ENCODE assay signal across 9 cellular contexts in genomic region chr2:229407170-229407569, GRCh38.
DNase-seq lines count a peak whose midpoint lies in the region; ATAC-seq and TF ChIP-seq lines count a peak whose summit lies in the region.
"Had no signal": no experiment of that assay in that cellular context is flagged by ENCODE, and none has a peak within 500 bp of the region (broad histone marks: within the 10 kb centered on the region; RNA-seq: fewer than 3 reads in every experiment).

No MANE protein-coding gene starts in this region.

- no peak overlapping the region for H3K18ac ChIP-seq in mesenchymal stem cell (ENCODE audit: low read depth in 1 of 2, low read length in 2 of 2)

- H3K9me3 ChIP-seq in SK-N-SH: no peaks in the 10 kb centered on the region
- no peaks in the 10 kb centered on the region for H3K9me3 ChIP-seq in mesenchymal stem cell (ENCODE audit: control insufficient read depth, low read length)
- H3K9me3 ChIP-seq in uterus: no peaks in the 10 kb centered on the region
- H3K9me3 ChIP-seq: BE2C had no signal

- no peak overlapping the region for H2BK12ac ChIP-seq in mesenchymal stem cell (ENCODE audit: low read length in 2 of 2)

- H2AK5ac ChIP-seq in mesenchymal stem cell (ENCODE audit: low read length, severe bottlenecking): no peak overlapping the region

- H3K9me3 Mint-ChIP-seq in chondrocyte (ENCODE audit: low read depth) (no peaks in the 10 kb centered on the region), nephron progenitor cell (no peaks in the 10 kb centered on the region)

- 67% methylated on average over 13 of the region's 13 CpGs for WGBS in SK-N-SH (ENCODE audit: low lambda C conversion rate)
- 46% methylated on average over 13 of the region's 13 CpGs for WGBS in mesenchymal stem cell

- H3K4me1 ChIP-seq in SK-N-SH (ENCODE audit: control insufficient read depth in 1 of 2, insufficient read depth in 2 of 2, low read depth in 1 of 2, low read length in 1 of 2) (no peaks in the 10 kb centered on the region; a peak in 1 of 4 replicates), mesenchymal stem cell (ENCODE audit: control insufficient read depth, insufficient read depth, low read depth, low read length) (peaks cover 4% of the 10 kb centered on the region), uterus (peaks cover 0 to 6% of the 10 kb centered on the region in 2 donors)
- H3K4me1 ChIP-seq: BE2C had no signal

- H3K9me2 ChIP-seq in SK-N-SH: no peaks in the 10 kb centered on the region

- CTCF ChIA-PET in SK-N-SH (lab: Yijun Ruan, JAX): no interaction called here

- H4K20me1 ChIP-seq in SK-N-SH (ENCODE audit: insufficient read depth): no peaks in the 10 kb centered on the region

- H2BK5ac ChIP-seq in mesenchymal stem cell (ENCODE audit: low read depth, low read length, poor library complexity, severe bottlenecking): no peak overlapping the region

- H3K4me3 Mint-ChIP-seq in chondrocyte (ENCODE audit: unreplicated experiment) (peak overlapping the region; percentile 17), nephron progenitor cell (no peak overlapping the region)

- no peak overlapping the region for H3K23ac ChIP-seq in mesenchymal stem cell (ENCODE audit: low read length in 2 of 2)

- H3K27me3 Mint-ChIP-seq in chondrocyte (ENCODE audit: low read depth): no peaks in the 10 kb centered on the region
- peaks cover 8% of the 10 kb centered on the region for H3K27me3 Mint-ChIP-seq in nephron progenitor cell (ENCODE audit: low read depth, poor library complexity)

- POLR2A ChIA-PET in SK-N-SH (lab: Yijun Ruan, JAX): no interaction called here

- no peaks in the 10 kb centered on the region for H3K79me1 ChIP-seq in mesenchymal stem cell (replicated peaks; ENCODE audit: low read length, poor library complexity, severe bottlenecking)

- H3K4me2 ChIP-seq in SK-N-SH: no peak overlapping the region
- no peak overlapping the region for H3K4me2 ChIP-seq in mesenchymal stem cell (ENCODE audit: low read length, poor library complexity, severe bottlenecking)

- H3K4me3 ChIP-seq in SK-N-SH (ENCODE audit: low read depth in 2 of 2, low read length in 1 of 2) (no peak overlapping the region), mesenchymal stem cell (ENCODE audit: insufficient read depth in 1 of 2, low read depth in 1 of 2, low read length in 2 of 2) (peak overlapping the region in 1 of 2 experiments; percentile 62), uterus (no peak overlapping the region)

- no peak overlapping the region for H2BK120ac ChIP-seq in mesenchymal stem cell (ENCODE audit: low read depth, low read length)

- no peaks in the 10 kb centered on the region for H3K79me2 ChIP-seq in SK-N-SH (ENCODE audit: insufficient read depth)

- H3K27ac ChIP-seq in SK-N-SH (ENCODE audit: low read depth in 2 of 2, low read length in 1 of 2) (no peak overlapping the region), mesenchymal stem cell (ENCODE audit: low read length, poor library complexity, severe bottlenecking) (no peak overlapping the region), uterus (peak overlapping the region; percentile 87 to 96)

- intact Hi-C loops in uterus (cut with DNase I; ENCODE audit: low total_unique reads): no loop called here

- no peaks in the 10 kb centered on the region for H3F3A ChIP-seq in SK-N-SH (replicated peaks; ENCODE audit: insufficient read depth)

- H3K36me3 Mint-ChIP-seq in chondrocyte (ENCODE audit: low read depth) (no peaks in the 10 kb centered on the region), nephron progenitor cell (ENCODE audit: low read depth) (no peaks in the 10 kb centered on the region)

- H4K8ac ChIP-seq in mesenchymal stem cell (ENCODE audit: low read length): no peak overlapping the region

- TF ChIP-seq RAD21 in SK-N-SH (IDR thresholded peaks at IDR 0.05; ENCODE audit: low read length): no peak

- no peak for DNase-seq in SK-N-SH
- DNase-seq in chondrocyte (ENCODE audit: low spot score): no peak
- DNase-seq in mesenchymal stem cell: peak; percentile 93
- DNase-seq in uterus: peak; percentile 83 to 92
- no peak for DNase-seq in nephron progenitor cell
- no peak for DNase-seq in NCI-H128 (lab: John Stamatoyannopoulos, UW; ENCODE audit: unreplicated experiment)
- DNase-seq in NCI-H146 (lab: John Stamatoyannopoulos, UW): no peak
- DNase-seq: BE2C had no signal

- H3K4me1 Mint-ChIP-seq in chondrocyte (ENCODE audit: low read depth) (peaks cover 40% of the 10 kb centered on the region), nephron progenitor cell (peaks cover 11% of the 10 kb centered on the region)

- TF ChIP-seq POLR2A in uterus (IDR thresholded peaks at IDR 0.05): peak in 1 of 2 donors; percentile 16

- H4K91ac ChIP-seq in mesenchymal stem cell (ENCODE audit: low read length): no peak overlapping the region

- H3K36me3 ChIP-seq in SK-N-SH (replicated peaks in 1 of 2; ENCODE audit: control insufficient read depth in 1 of 2, insufficient read depth in 2 of 2, low read length in 1 of 2): no peaks in the 10 kb centered on the region
- no peaks in the 10 kb centered on the region for H3K36me3 ChIP-seq in mesenchymal stem cell (ENCODE audit: control insufficient read depth in 1 of 2, insufficient read depth in 2 of 2, low read depth in 1 of 2, low read length in 2 of 2)
- H3K36me3 ChIP-seq in uterus: no peaks in the 10 kb centered on the region
- H3K36me3 ChIP-seq: BE2C had no signal

- peak overlapping the region; percentile 62 for H3K27ac Mint-ChIP-seq in chondrocyte (ENCODE audit: unreplicated experiment)
- no peak overlapping the region for H3K27ac Mint-ChIP-seq in nephron progenitor cell

- no peak overlapping the region for H2BK15ac ChIP-seq in mesenchymal stem cell (ENCODE audit: low read depth, poor library complexity, severe bottlenecking)

- no peak overlapping the region for H3K4ac ChIP-seq in mesenchymal stem cell (ENCODE audit: low read depth in 1 of 2, low read length in 2 of 2)

- H3K9ac ChIP-seq in SK-N-SH: no peak overlapping the region
- H3K9ac ChIP-seq in mesenchymal stem cell (ENCODE audit: low read length): peak overlapping the region; percentile 82

- ATAC-seq in SK-N-SH treated with all-trans-retinoic acid at 6 μM for 48 hours: 0 out of 3 replicates have a peak, but pooled peaks have one; percentile 26

- TF ChIP-seq EP300 in SK-N-SH (IDR thresholded peaks at IDR 0.05; ENCODE audit: borderline replicate concordance in 1 of 2, low read depth in 1 of 2, low read length in 1 of 2): no peak

- H2AFZ ChIP-seq in SK-N-SH (ENCODE audit: low read depth): no peak overlapping the region
- no peak overlapping the region for H2AFZ ChIP-seq in mesenchymal stem cell (ENCODE audit: low read depth, low read length)

- no peak for TF ChIP-seq CTCF in SK-N-SH (IDR thresholded peaks at IDR 0.05)
- no peak for TF ChIP-seq CTCF in chondrocyte (IDR thresholded peaks at IDR 0.05)
- no peak for TF ChIP-seq CTCF in uterus (IDR thresholded peaks at IDR 0.05)
- TF ChIP-seq CTCF in nephron progenitor cell (IDR thresholded peaks at IDR 0.05): no peak

- H3K27me3 ChIP-seq in SK-N-SH (ENCODE audit: insufficient read depth) (no peaks in the 10 kb centered on the region), mesenchymal stem cell (ENCODE audit: control insufficient read depth in 1 of 2, insufficient read depth in 1 of 2, low read length in 2 of 2) (no peaks in the 10 kb centered on the region), uterus (no peaks in the 10 kb centered on the region)
- H3K27me3 ChIP-seq: BE2C had no signal

- H3K14ac ChIP-seq in mesenchymal stem cell (ENCODE audit: low read length in 2 of 2): no peak overlapping the region

TF ChIP-seq in SK-N-SH treated with all-trans-retinoic acid at 6 μM for 48 hours, 23 proteins besides CTCF, POLR2A, EP300 and RAD21 (continues in another document):
- TF ChIP-seq ZNF70 (CRISPR knock-in tag; IDR thresholded peaks at IDR 0.05) (no peak), RARB (CRISPR knock-in tag; IDR thresholded peaks at IDR 0.05) (no peak), CSRNP3 (CRISPR knock-in tag; IDR thresholded peaks at IDR 0.05) (no peak), BACH2 (CRISPR knock-in tag; IDR thresholded peaks at IDR 0.05; ENCODE audit: borderline replicate concordance) (no peak), ZFP3 (CRISPR knock-in tag; IDR thresholded peaks at IDR 0.05) (no peak), CSDC2 (CRISPR knock-in tag; IDR thresholded peaks at IDR 0.05) (no peak), PPARA (CRISPR knock-in tag; IDR thresholded peaks at IDR 0.05; ENCODE audit: borderline replicate concordance) (no peak), ISL1 (CRISPR knock-in tag; IDR thresholded peaks at IDR 0.05) (no peak)

TF ChIP-seq in SK-N-SH, 30 proteins besides CTCF, POLR2A, EP300 and RAD21 (continues in another document):
- TF ChIP-seq CHD2 (IDR thresholded peaks at IDR 0.05; ENCODE audit: low read length, partially characterized antibody): no peak
- TF ChIP-seq GABPA (IDR thresholded peaks at IDR 0.05; ENCODE audit: low read depth): no peak
- TF ChIP-seq ZBTB33 (IDR thresholded peaks at IDR 0.05; ENCODE audit: borderline replicate concordance, low read depth): no peak
- no peak for TF ChIP-seq FOSL2 (IDR thresholded peaks at IDR 0.05; ENCODE audit: borderline replicate concordance, low read depth)

Comparison
In these comparisons a context has a peak if more than half of its experiments do, and no peak if none do; other contexts are left out.
1. DNase-seq: peak in mesenchymal stem cell (single experiment) and uterus (2 of 2); none in SK-N-SH (single experiment), chondrocyte (single experiment), nephron progenitor cell (single experiment), NCI-H128 (single experiment) and NCI-H146 (single experiment).
2. H3K27ac ChIP-seq: peak in uterus (2 of 2); none in SK-N-SH (0 of 2) and mesenchymal stem cell (single experiment).